ENCODE assay signal across 10 cellular contexts in genomic region chr4:52036875-52037274, GRCh38.
DNase-seq lines count a peak whose midpoint lies in the region; ATAC-seq and TF ChIP-seq lines count a peak whose summit lies in the region.
"Had no signal": no experiment of that assay in that cellular context is flagged by ENCODE, and none has a peak within 500 bp of the region (broad histone marks: within the 10 kb centered on the region; RNA-seq: fewer than 3 reads in every experiment).

No MANE protein-coding gene starts in this region.

- no peaks in the 10 kb centered on the region for H3K9me2 ChIP-seq in MM.1S (replicated peaks; ENCODE audit: insufficient read depth, low read length)

- peaks cover 12% of the 10 kb centered on the region; the same call in 1 of the 2 replicates for H3K79me2 ChIP-seq in MM.1S (ENCODE audit: low read length)

- H3K27ac ChIP-seq in BLaER1, result peak overlapping the region; percentile 80; the same call in 1 of the 2 replicates
- no peak overlapping the region for H3K27ac ChIP-seq in MM.1S (ENCODE audit: low read length)
- H3K27ac ChIP-seq in effector memory CD4-positive, alpha-beta T cell (ENCODE audit: insufficient read depth, low read length, poor library complexity, severe bottlenecking), result no peak overlapping the region

- peaks cover 4% of the 10 kb centered on the region; the same call in 1 of the 2 replicates for H3K36me3 ChIP-seq in BLaER1
- no peaks in the 10 kb centered on the region for H3K36me3 ChIP-seq in MM.1S (replicated peaks; ENCODE audit: insufficient read depth, low read length)
- H3K36me3 ChIP-seq in endocrine pancreas (ENCODE audit: control insufficient read depth, insufficient read depth, low read length), result no peaks in the 10 kb centered on the region
- H3K36me3 ChIP-seq in effector memory CD4-positive, alpha-beta T cell (ENCODE audit: control insufficient read depth, insufficient read depth, low read length), result peaks cover under 1% of the 10 kb centered on the region

- H3K4me1 Mint-ChIP-seq in nephron, result peaks cover 38% of the 10 kb centered on the region

- peak overlapping the region; percentile 96 to 100 (median 97) for H3K27ac Mint-ChIP-seq in nephron

- peaks cover 26% of the 10 kb centered on the region for H3K4me1 ChIP-seq in BLaER1
- H3K4me1 ChIP-seq in MM.1S (ENCODE audit: low read length), result 0 out of 2 replicates have a peak, but pooled peaks cover 4% of the 10 kb centered on the region
- peaks cover 14% of the 10 kb centered on the region for H3K4me1 ChIP-seq in endocrine pancreas (ENCODE audit: control insufficient read depth, insufficient read depth, low read length)
- no peaks in the 10 kb centered on the region for H3K4me1 ChIP-seq in effector memory CD4-positive, alpha-beta T cell (ENCODE audit: control insufficient read depth, insufficient read depth, low read length, poor library complexity, severe bottlenecking)

- peak overlapping the region; percentile 85 for H3K9ac ChIP-seq in BLaER1
- no peak overlapping the region for H3K9ac ChIP-seq in MM.1S (ENCODE audit: low read length)
- H3K9ac ChIP-seq in endocrine pancreas (ENCODE audit: control insufficient read depth, insufficient read depth, low read length), result peak overlapping the region; percentile 16

- no peaks in the 10 kb centered on the region for H4K20me1 ChIP-seq in BLaER1
- H4K20me1 ChIP-seq in MM.1S (ENCODE audit: insufficient read depth, low read length), result no peaks in the 10 kb centered on the region

- peak overlapping the region; percentile 79 for H3K4me3 ChIP-seq in BLaER1
- no peak overlapping the region for H3K4me3 ChIP-seq in MM.1S (ENCODE audit: low read length)
- peak overlapping the region; percentile 95 for H3K4me3 ChIP-seq in endocrine pancreas (ENCODE audit: control insufficient read depth, insufficient read depth, low read length)
- H3K4me3 ChIP-seq in effector memory CD4-positive, alpha-beta T cell (ENCODE audit: insufficient read depth, low read depth, low read length, poor library complexity, severe bottlenecking), result no peak overlapping the region

- H3K27me3 Mint-ChIP-seq in nephron (ENCODE audit: low read depth), result peaks cover 6% of the 10 kb centered on the region

- H3K4me2 ChIP-seq in BLaER1 (peak overlapping the region; percentile 90), MM.1S (ENCODE audit: low read depth, low read length) (peak overlapping the region; percentile 72)

- H3K9me3 Mint-ChIP-seq in nephron, result no peaks in the 10 kb centered on the region

- peak overlapping the region; percentile 87 to 98 (median 96) for H3K4me3 Mint-ChIP-seq in nephron

- no peak for TF ChIP-seq CTCF in MM.1S (IDR thresholded peaks at IDR 0.05; ENCODE audit: low read length)
- no peak for TF ChIP-seq CTCF in nephron (IDR thresholded peaks at IDR 0.05; ENCODE audit: unreplicated experiment in 3 of 3)

- H3F3A ChIP-seq in MM.1S (ENCODE audit: insufficient read depth, low read length), result no peaks in the 10 kb centered on the region

- peaks cover 15% of the 10 kb centered on the region for H3K36me3 Mint-ChIP-seq in nephron (ENCODE audit: low read depth)

- no peaks in the 10 kb centered on the region for H3K27me3 ChIP-seq in BLaER1
- H3K27me3 ChIP-seq in MM.1S (replicated peaks; ENCODE audit: insufficient read depth, low read length), result no peaks in the 10 kb centered on the region
- no peaks in the 10 kb centered on the region for H3K27me3 ChIP-seq in endocrine pancreas (ENCODE audit: control insufficient read depth, insufficient read depth, low read length)
- H3K27me3 ChIP-seq in effector memory CD4-positive, alpha-beta T cell (replicated peaks; ENCODE audit: control insufficient read depth, insufficient read depth, low read length, poor library complexity, severe bottlenecking), result no peaks in the 10 kb centered on the region
- H3K27me3 ChIP-seq: testis had no signal

- ATAC-seq in HG03108 (IDR thresholded peaks at IDR 0.05; ENCODE audit: unreplicated experiment), result no peak

- H2AFZ ChIP-seq in MM.1S (ENCODE audit: low read length), result no peak overlapping the region

- H3K9me3 ChIP-seq in BLaER1 (no peaks in the 10 kb centered on the region), MM.1S (replicated peaks; ENCODE audit: insufficient read depth, low read length) (no peaks in the 10 kb centered on the region), endocrine pancreas (ENCODE audit: control insufficient read depth, low read length) (no peaks in the 10 kb centered on the region)
- H3K9me3 ChIP-seq in effector memory CD4-positive, alpha-beta T cell (ENCODE audit: control insufficient read depth, low read length), result no peaks in the 10 kb centered on the region
- H3K9me3 ChIP-seq: testis had no signal

- DNase-seq in MM.1S (no peak), HPDE6-E6E7 (ENCODE audit: extremely low spot score) (no peak)
- no peak for DNase-seq in effector memory CD4-positive, alpha-beta T cell
- DNase-seq in central memory CD4-positive, alpha-beta T cell, result no peak
- DNase-seq: NCI-H69, testis had no signal

Comparison
In these comparisons a context has a peak if more than half of its experiments do, and no peak if none do; other contexts are left out.
1. H3K4me3 ChIP-seq: peak in BLaER1 (single experiment) and endocrine pancreas (single experiment); none in MM.1S (single experiment) and effector memory CD4-positive, alpha-beta T cell (single experiment).